ENCODE assay signal across 25 cellular contexts in the genomic region with DNA sequence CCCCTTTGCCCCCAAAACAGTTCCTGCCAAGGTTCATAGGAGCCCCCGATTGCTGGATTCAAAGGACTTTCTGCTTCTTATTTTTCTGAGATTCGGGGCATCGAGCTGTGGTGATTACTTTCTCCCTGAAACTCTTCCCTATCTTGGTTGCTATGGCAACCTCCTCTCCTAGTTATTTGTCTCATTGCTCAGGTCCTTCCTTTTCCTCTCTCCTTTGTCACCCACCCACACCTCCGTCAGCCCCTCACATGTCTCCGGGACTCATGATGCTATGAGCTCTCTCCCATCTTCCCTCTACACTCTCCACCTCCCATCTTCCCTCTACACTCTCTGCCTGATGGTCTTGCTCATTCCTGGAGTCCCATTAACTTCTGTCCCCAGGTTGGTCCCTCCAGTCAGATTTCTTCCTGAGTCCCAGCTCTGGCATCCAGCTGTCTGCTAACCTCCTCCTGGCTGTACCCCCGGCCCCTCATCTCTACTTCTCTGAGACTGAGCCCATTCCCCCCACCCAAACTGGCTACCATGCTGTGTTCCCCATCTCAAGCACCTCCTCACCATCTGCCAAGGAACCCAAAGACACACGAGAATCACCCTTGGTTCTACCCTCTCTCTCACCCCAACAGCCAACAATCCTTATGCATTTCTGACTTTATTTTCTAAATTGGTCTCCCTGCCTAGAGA. TPM values are rescaled to one million over a fixed set of nuclear protein-coding genes. Genes with fewer than 3 reads are reported as not detected.
DNase-seq lines count a peak whose midpoint lies in the region; ATAC-seq and TF ChIP-seq lines count a peak whose summit lies in the region.
"Had no signal": no experiment of that assay in that cellular context is flagged by ENCODE, and none has a peak within 500 bp of the region (broad histone marks: within the 10 kb centered on the region; RNA-seq: fewer than 3 reads in every experiment).

No MANE protein-coding gene starts in this region.

- CTCF ChIA-PET in WTC11 (lab: Charles Lee): no interaction called here
- CTCF ChIA-PET in A673 (lab: Charles Lee): no interaction called here

- H3K9me3 Mint-ChIP-seq in WTC11 (peaks cover 11% of the 10 kb centered on the region), endodermal cell (peaks cover 4% of the 10 kb centered on the region)
- H3K9me3 Mint-ChIP-seq: CD4-positive, alpha-beta T cell had no signal

- WGBS in endodermal cell (ENCODE audit: insufficient coverage in 1 of 2, insufficient read length in 1 of 2), 2 experiments: 85 to 91% methylated on average over 5 to 7 of the region's 7 CpGs

- POLR2A ChIA-PET in WTC11 (lab: Charles Lee): no interaction called here
- POLR2A ChIA-PET in A673 (lab: Charles Lee; ENCODE audit: low non-redundant PET): no interaction called here

- H3K9ac ChIP-seq in endodermal cell (ENCODE audit: extremely low read depth, low read length, poor library complexity, severe bottlenecking): no peak overlapping the region
- H3K9ac ChIP-seq: BLaER1 treated with 17β-estradiol and CSF1 and Interleukin-3, amounts not matched to agents 10 nM and 100 nM had no signal

- H3K36me3 ChIP-seq in endodermal cell (ENCODE audit: control insufficient read depth, insufficient read depth, low read length) (no peaks in the 10 kb centered on the region), A673 (ENCODE audit: insufficient read depth, low read length, poor library complexity, severe bottlenecking) (no peaks in the 10 kb centered on the region)

- H3K4me1 ChIP-seq in endodermal cell (ENCODE audit: control insufficient read depth, insufficient read depth, low read length): no peaks in the 10 kb centered on the region
- H3K4me1 ChIP-seq in A673 (ENCODE audit: insufficient read depth, low read length, poor library complexity, severe bottlenecking): no peaks in the 10 kb centered on the region

- H3K4me1 Mint-ChIP-seq in WTC11 (peaks cover 22% of the 10 kb centered on the region), endodermal cell (peaks cover 29% of the 10 kb centered on the region)

- H3K4me3 ChIP-seq in endodermal cell (ENCODE audit: low read length): no peak overlapping the region
- no peak overlapping the region for H3K4me3 ChIP-seq in A673 (ENCODE audit: low read depth, low read length, poor library complexity, severe bottlenecking)
- H3K4me3 ChIP-seq: BLaER1 treated with 17β-estradiol and CSF1 and Interleukin-3, amounts not matched to agents 10 nM and 100 nM; SK-N-MC had no signal

- H3K9me3 ChIP-seq in endodermal cell (ENCODE audit: control insufficient read depth, low read length) (peaks cover 16% of the 10 kb centered on the region), A673 (ENCODE audit: low read depth, low read length, poor library complexity, severe bottlenecking) (no peaks in the 10 kb centered on the region)

- DNase-seq in WTC11 (ENCODE audit: low spot score) (no peak), endodermal cell (peak; percentile 30), mesenteric fat pad (ENCODE audit: low spot score) (peak; percentile 49), superior temporal gyrus (ENCODE audit: extremely low spot score) (peak; percentile 60), A673 (ENCODE audit: low spot score) (no peak)
- DNase-seq: AML-193; CD4-positive, alpha-beta T cell; GOT3; HCEC 1CT; NCI-H1048; NCI-H1417; NCI-H1694; NCI-H2029 treated with DMSO at 0.1 percent for 48 hours; NCI-H2171; NCI-H226; NCI-H510A; NCI-H69; SIG-M5 had no signal

- H3K27me3 ChIP-seq in endodermal cell (ENCODE audit: control insufficient read depth, insufficient read depth, low read length, poor library complexity, severe bottlenecking): no peaks in the 10 kb centered on the region
- no peaks in the 10 kb centered on the region for H3K27me3 ChIP-seq in A673 (replicated peaks; ENCODE audit: insufficient read depth, low read depth, low read length, poor library complexity)
- H3K27me3 ChIP-seq: BLaER1 treated with 17β-estradiol and CSF1 and Interleukin-3, amounts not matched to agents 10 nM and 100 nM had no signal

- ATAC-seq in WTC11 (no peak), HG03097 (IDR thresholded peaks at IDR 0.05; ENCODE audit: low FRiP score, unreplicated experiment) (no peak), GM21367 (IDR thresholded peaks at IDR 0.05; ENCODE audit: unreplicated experiment) (no peak)
- ATAC-seq: Panc1 had no signal

- intact Hi-C loops in A673 (cut with micrococcal nuclease; ENCODE audit: unreplicated experiment): no loop called here

- H3K36me3 Mint-ChIP-seq in WTC11: 0 out of 2 replicates have a peak, but pooled peaks cover 3% of the 10 kb centered on the region
- peaks cover 8% of the 10 kb centered on the region for H3K36me3 Mint-ChIP-seq in endodermal cell (ENCODE audit: low read depth)

- H3K27ac ChIP-seq in endodermal cell (ENCODE audit: low read depth, low read length): no peak overlapping the region
- H3K27ac ChIP-seq in A673 (ENCODE audit: low read depth, low read length, poor library complexity, severe bottlenecking): no peak overlapping the region
- H3K27ac ChIP-seq: BLaER1 treated with 17β-estradiol and CSF1 and Interleukin-3, amounts not matched to agents 10 nM and 100 nM; RWPE1; SK-N-MC had no signal

- H3K4me3 Mint-ChIP-seq in WTC11 (no peak overlapping the region), endodermal cell (no peak overlapping the region)
- H3K4me3 Mint-ChIP-seq: CD4-positive, alpha-beta T cell had no signal

- no peak overlapping the region for H3K27ac Mint-ChIP-seq in WTC11
- no peak overlapping the region for H3K27ac Mint-ChIP-seq in endodermal cell
- H3K27ac Mint-ChIP-seq: CD4-positive, alpha-beta T cell had no signal

- no peak for TF ChIP-seq CTCF in WTC11 (IDR thresholded peaks at IDR 0.05)
- TF ChIP-seq CTCF in endodermal cell (conservative IDR thresholded peaks at IDR 0.05): no peak
- TF ChIP-seq CTCF in A673 (conservative IDR thresholded peaks at IDR 0.05; ENCODE audit: low read depth, low read length): no peak

- BruUV-seq in A673 (replicated peaks; lab: Mats Ljungman, UMichigan): no TSS peak

- H3K27me3 Mint-ChIP-seq in WTC11 (ENCODE audit: low read depth): no peaks in the 10 kb centered on the region; the same call in 1 of the 2 replicates
- no peaks in the 10 kb centered on the region for H3K27me3 Mint-ChIP-seq in endodermal cell (ENCODE audit: insufficient read depth)
- H3K27me3 Mint-ChIP-seq: CD4-positive, alpha-beta T cell; IgD-negative memory B cell had no signal

TF ChIP-seq in WTC11, 78 proteins besides CTCF, POLR2A, EP300 and RAD21:
- TF ChIP-seq ZBTB21 (CRISPR knock-in tag; IDR thresholded peaks at IDR 0.05; ENCODE audit: borderline replicate concordance): no peak
- TF ChIP-seq ZNF671 (CRISPR knock-in tag; IDR thresholded peaks at IDR 0.05): 0 out of 2 replicates have a peak, but pooled peaks have one; percentile 40

RNA-seq across cellular contexts. Expression of a gene that starts 30.2 kb away (rescaled TPM):
- total RNA-seq in WTC11 (2021) (59.8 to 90.0 TPM (median 61.1 TPM) in 3 replicates), endodermal cell (10 to 100 TPM; 16.8 to 27.3 TPM), mesenteric fat pad (27.3 TPM), A673 (2021) (not detected in 2 replicates)
- polyA plus RNA-seq in endodermal cell (2013, experiment 1 of 2): 413 TPM
- 384 TPM for polyA plus RNA-seq in endodermal cell (2013, experiment 2 of 2)
- total RNA-seq: CD4-positive, alpha-beta T cell had no signal
- polyA plus RNA-seq: IgD-negative memory B cell had no signal

RNA-seq across cellular contexts. Expression of a gene that starts 36.9 kb away (rescaled TPM):
- total RNA-seq in WTC11 (2021): 53.5 to 85.6 TPM (median 54.4 TPM) in 3 replicates
- 10 to 100 TPM; 32.5 to 56.5 TPM for total RNA-seq in endodermal cell
- 51.9 TPM for polyA plus RNA-seq in endodermal cell (2013, experiment 1 of 2)
- polyA plus RNA-seq in endodermal cell (2013, experiment 2 of 2): 45.0 TPM
- total RNA-seq in mesenteric fat pad: 148 TPM
- total RNA-seq in A673 (2021): 33.0 and 39.9 TPM in 2 replicates

Comparison
In these comparisons a context has a peak if more than half of its experiments do, and no peak if none do; other contexts are left out.
1. DNase-seq: peak in endodermal cell (single experiment), mesenteric fat pad (single experiment) and superior temporal gyrus (single experiment); none in WTC11 (single experiment) and A673 (single experiment).
2. RNA of a gene that starts 30.2 kb away (total RNA-seq): 59.8 to 90.0 TPM in WTC11, 27.3 TPM in mesenteric fat pad (single experiment) and 16.8 to 27.3 TPM in endodermal cell; not detected in A673; every median in the first group is over 10 times any median in the second.